Comparison of ENCODE assay signal across 21 cellular contexts in genomic region chr12:3030821-3031415, GRCh38. TPM values are rescaled to one million over a fixed set of nuclear protein-coding genes. Genes with fewer than 3 reads are reported as not detected.
A peak's percentile ranks its signal among the peaks of the same experiment; 100 is the strongest.
DNase-seq lines count a peak whose midpoint lies in the region; ATAC-seq and TF ChIP-seq lines count a peak whose summit lies in the region.
"Had no signal": no experiment of that assay in that cellular context is flagged by ENCODE, and none has a peak within 500 bp of the region (broad histone marks: within the 10 kb centered on the region; RNA-seq: fewer than 3 reads in every experiment).

No MANE protein-coding gene starts in this region.

- peak overlapping the region; percentile 10 for H2BK5ac ChIP-seq in neuronal stem cell (ENCODE audit: low read length)

- no peak overlapping the region for H4K91ac ChIP-seq in neuronal stem cell (ENCODE audit: low read depth, low read length, poor library complexity)

- H3K4me2 ChIP-seq in neuronal stem cell (ENCODE audit: insufficient read depth, low read length, poor library complexity, severe bottlenecking): no peak overlapping the region

- no peak overlapping the region for H3K27ac Mint-ChIP-seq in CD14-positive monocyte
- H3K27ac Mint-ChIP-seq in activated CD4-positive, alpha-beta memory T cell treated with anti-CD3 and anti-CD28 coated beads, Interleukin-2, amount 10 ng/mL, durations not matched to agents 7 days and 5 days: no peak overlapping the region

- H3K4me3 Mint-ChIP-seq in CD14-positive monocyte: no peak overlapping the region
- H3K4me3 Mint-ChIP-seq in activated CD4-positive, alpha-beta memory T cell treated with anti-CD3 and anti-CD28 coated beads, Interleukin-2, amount 10 ng/mL, durations not matched to agents 7 days and 5 days: no peak overlapping the region

- no peaks in the 10 kb centered on the region for H3K27me3 ChIP-seq in left ventricle myocardium inferior (ENCODE audit: low read depth)
- H3K27me3 ChIP-seq in neuronal stem cell (ENCODE audit: control insufficient read depth in 3 of 3, insufficient read depth in 3 of 3, low read depth in 1 of 3, low read length in 3 of 3): no peaks in the 10 kb centered on the region
- H3K27me3 ChIP-seq: Peyer's patch had no signal

- no peak overlapping the region for H3K4ac ChIP-seq in neuronal stem cell (ENCODE audit: low read length)

- ATAC-seq in Right ventricle myocardium inferior: no peak

- H3K9ac ChIP-seq in neuronal stem cell (ENCODE audit: low read depth, low read length, poor library complexity): no peak overlapping the region

- H3K9me3 Mint-ChIP-seq in CD14-positive monocyte: no peaks in the 10 kb centered on the region
- no peaks in the 10 kb centered on the region for H3K9me3 Mint-ChIP-seq in activated CD4-positive, alpha-beta memory T cell treated with anti-CD3 and anti-CD28 coated beads, Interleukin-2, amount 10 ng/mL, durations not matched to agents 7 days and 5 days

- DNase-seq in Right ventricle myocardium inferior (ENCODE audit: missing footprints) (peak; percentile 50), left ventricle myocardium inferior (no peak), fibroblast of mammary gland (ENCODE audit: low read depth) (peak; percentile 67), neuronal stem cell (ENCODE audit: low spot score) (no peak), Kasumi-1 (lab: John Stamatoyannopoulos, UW) (no peak), CD14-positive monocyte (ENCODE audit: low spot score) (no peak)
- DNase-seq in stimulated activated CD4-positive, alpha-beta T cell treated with anti-CD3 and anti-CD28 coated beads, Interleukin-2, amount 100 ng/mL, for 48 hours: no peak
- DNase-seq in activated CD4-positive, alpha-beta memory T cell treated with anti-CD3 and anti-CD28 coated beads, Interleukin-2, amount 10 ng/mL, durations not matched to agents 7 days and 5 days: no peak
- DNase-seq: COR-L47; DMS 273 treated with DMSO at 0.1 percent for 48 hours; DND-41; H7; NCI-H1105 treated with DMSO at 0.1 percent for 48 hours; NCI-H1694; NCI-H2081 treated with DMSO at 0.1 percent for 48 hours; NCI-H748 treated with DMSO at 0.1 percent for 48 hours; NK-92 treated with Interleukin-12 subunit alpha and Interleukin-12 subunit beta, amount 100 ng/mL, for 24 hours; Peyer's patch; Right ventricle myocardium superior had no signal

- no peaks in the 10 kb centered on the region for H3K9me3 ChIP-seq in left ventricle myocardium inferior (replicated peaks)
- H3K9me3 ChIP-seq in neuronal stem cell (replicated peaks in 1 of 2; ENCODE audit: control insufficient read depth in 2 of 2, insufficient read depth in 1 of 2, low read depth in 1 of 2, low read length in 2 of 2): no peaks in the 10 kb centered on the region
- H3K9me3 ChIP-seq: Peyer's patch had no signal

- H3K4me1 ChIP-seq in left ventricle myocardium inferior (peaks cover 49% of the 10 kb centered on the region), neuronal stem cell (ENCODE audit: control insufficient read depth in 2 of 2, insufficient read depth in 1 of 2, low read depth in 1 of 2, low read length in 2 of 2) (peaks cover 7 to 19% of the 10 kb centered on the region in 2 donors)
- H3K4me1 ChIP-seq: Peyer's patch had no signal

- WGBS in neuronal stem cell (ENCODE audit: extremely low coverage in 2 of 2, insufficient read length in 2 of 2, insufficient replicate concordance in 1 of 2), 2 donors: no CpG with 5 or more reads among the region's 20 CpGs

- no peaks in the 10 kb centered on the region for H3K79me1 ChIP-seq in neuronal stem cell (ENCODE audit: low read depth, low read length)

- H3K18ac ChIP-seq in neuronal stem cell (ENCODE audit: low read length): no peak overlapping the region

- peaks cover 0 to 6% (median 1%) of the 10 kb centered on the region in 3 donors for H3K27me3 Mint-ChIP-seq in CD14-positive monocyte (ENCODE audit: low read depth in 3 of 3)
- H3K27me3 Mint-ChIP-seq in activated CD4-positive, alpha-beta memory T cell treated with anti-CD3 and anti-CD28 coated beads, Interleukin-2, amount 10 ng/mL, durations not matched to agents 7 days and 5 days: no peaks in the 10 kb centered on the region

- no peak overlapping the region for H2AFZ ChIP-seq in neuronal stem cell (ENCODE audit: low read length)

- no peak overlapping the region for H4K8ac ChIP-seq in neuronal stem cell (ENCODE audit: low read depth, low read length)

- H3K4me1 Mint-ChIP-seq in CD14-positive monocyte: no peaks in the 10 kb centered on the region
- H3K4me1 Mint-ChIP-seq in activated CD4-positive, alpha-beta memory T cell treated with anti-CD3 and anti-CD28 coated beads, Interleukin-2, amount 10 ng/mL, durations not matched to agents 7 days and 5 days: no peaks in the 10 kb centered on the region

- H2BK15ac ChIP-seq in neuronal stem cell (ENCODE audit: low read length): no peak overlapping the region

- H3K36me3 Mint-ChIP-seq in CD14-positive monocyte: no peaks in the 10 kb centered on the region
- no peaks in the 10 kb centered on the region for H3K36me3 Mint-ChIP-seq in activated CD4-positive, alpha-beta memory T cell treated with anti-CD3 and anti-CD28 coated beads, Interleukin-2, amount 10 ng/mL, durations not matched to agents 7 days and 5 days (ENCODE audit: low read depth)

- H3K36me3 ChIP-seq in left ventricle myocardium inferior (peaks cover 6% of the 10 kb centered on the region), neuronal stem cell (replicated peaks in 1 of 2; ENCODE audit: control insufficient read depth in 2 of 2, insufficient read depth in 2 of 2, low read length in 2 of 2) (peaks cover 2 to 51% of the 10 kb centered on the region in 2 donors)
- H3K36me3 ChIP-seq: Peyer's patch had no signal

- no peak overlapping the region for H3K14ac ChIP-seq in neuronal stem cell (ENCODE audit: low read length)

- no peak overlapping the region for H2BK12ac ChIP-seq in neuronal stem cell (ENCODE audit: low read length)

- no peak overlapping the region for H3K4me3 ChIP-seq in left ventricle myocardium inferior
- H3K4me3 ChIP-seq in fibroblast of mammary gland (ENCODE audit: control insufficient read depth, low read depth, low read length): no peak overlapping the region
- no peak overlapping the region for H3K4me3 ChIP-seq in neuronal stem cell (ENCODE audit: low read length in 2 of 2)
- H3K4me3 ChIP-seq: Peyer's patch, SK-N-MC had no signal

- H2BK120ac ChIP-seq in neuronal stem cell (ENCODE audit: low read depth, low read length): no peak overlapping the region

- no peak overlapping the region for H2AK5ac ChIP-seq in neuronal stem cell (ENCODE audit: low read depth, low read length)

- no peak overlapping the region for H3K27ac ChIP-seq in left ventricle myocardium inferior (replicated peaks)
- no peak overlapping the region for H3K27ac ChIP-seq in neuronal stem cell (replicated peaks; ENCODE audit: low read length)
- H3K27ac ChIP-seq: 22Rv1, Peyer's patch, SK-N-MC had no signal

- POLR2A ChIA-PET in activated CD4-positive, alpha-beta memory T cell treated with anti-CD3 and anti-CD28 coated beads, Interleukin-2, amount 10 ng/mL, durations not matched to agents 7 days and 5 days (lab: Charles Lee): no interaction called here

- TF ChIP-seq CTCF in left ventricle myocardium inferior (IDR thresholded peaks at IDR 0.05; ENCODE audit: borderline replicate concordance) (no peak), fibroblast of mammary gland (conservative IDR thresholded peaks at IDR 0.05; ENCODE audit: control insufficient read depth, insufficient read depth, low read depth, low read length) (no peak), CD14-positive monocyte (IDR thresholded peaks at IDR 0.05) (no peak)

- no peak overlapping the region for H3K23ac ChIP-seq in neuronal stem cell (ENCODE audit: low read depth, low read length, poor library complexity)

- intact Hi-C loops in Right ventricle myocardium inferior (cut with DNase I) (loop anchor here (5.0 kb wide), 1 partner anchor 74 kb away; the partner anchor contains the start of gene TEAD4), left ventricle myocardium inferior (cut with micrococcal nuclease) (no loop called here), CD14-positive monocyte (cut with micrococcal nuclease) (loop anchor here in 1 of 2 donors (10.0 kb wide), 1 partner anchor 176 kb away; the partner anchor contains the start of gene TEX52)

- CTCF ChIA-PET in activated CD4-positive, alpha-beta memory T cell treated with anti-CD3 and anti-CD28 coated beads, Interleukin-2, amount 10 ng/mL, durations not matched to agents 7 days and 5 days (lab: Charles Lee): no interaction called here

RNA-seq across cellular contexts. Expression of gene TSPAN9, which starts 46.3 kb away (rescaled TPM):
- total RNA-seq in Right ventricle myocardium inferior (193 TPM), left ventricle myocardium inferior (305 TPM)
- polyA plus RNA-seq in neuronal stem cell (2013, experiment 1 of 2): 12.5 TPM
- polyA plus RNA-seq in neuronal stem cell (2013, experiment 2 of 2): 12.5 TPM
- under 1 TPM; 0.15 to 0.34 TPM for polyA plus RNA-seq in CD14-positive monocyte
- under 1 TPM; 0.18 to 0.28 TPM for total RNA-seq in activated CD4-positive, alpha-beta memory T cell treated with anti-CD3 and anti-CD28 coated beads, Interleukin-2, amount 10 ng/mL, durations not matched to agents 7 days and 5 days

Comparison
In these comparisons a context has a peak if more than half of its experiments do, and no peak if none do; other contexts are left out.
1. DNase-seq: peak in Right ventricle myocardium inferior (single experiment) and fibroblast of mammary gland (single experiment); none in left ventricle myocardium inferior (single experiment), neuronal stem cell (single experiment), Kasumi-1 (0 of 2), CD14-positive monocyte (single experiment), stimulated activated CD4-positive, alpha-beta T cell treated with anti-CD3 and anti-CD28 coated beads, Interleukin-2, amount 100 ng/mL, for 48 hours (0 of 2) and activated CD4-positive, alpha-beta memory T cell treated with anti-CD3 and anti-CD28 coated beads, Interleukin-2, amount 10 ng/mL, durations not matched to agents 7 days and 5 days (single experiment).
2. RNA of gene TSPAN9, which starts 46.3 kb away (total RNA-seq): 305 TPM in left ventricle myocardium inferior (single experiment) and 193 TPM in Right ventricle myocardium inferior (single experiment); 0.18 to 0.28 TPM in activated CD4-positive, alpha-beta memory T cell treated with anti-CD3 and anti-CD28 coated beads, Interleukin-2, amount 10 ng/mL, durations not matched to agents 7 days and 5 days; every median in the first group is over 100 times any median in the second.